13 cellular contexts compared by ENCODE assay signal in the genomic region with DNA sequence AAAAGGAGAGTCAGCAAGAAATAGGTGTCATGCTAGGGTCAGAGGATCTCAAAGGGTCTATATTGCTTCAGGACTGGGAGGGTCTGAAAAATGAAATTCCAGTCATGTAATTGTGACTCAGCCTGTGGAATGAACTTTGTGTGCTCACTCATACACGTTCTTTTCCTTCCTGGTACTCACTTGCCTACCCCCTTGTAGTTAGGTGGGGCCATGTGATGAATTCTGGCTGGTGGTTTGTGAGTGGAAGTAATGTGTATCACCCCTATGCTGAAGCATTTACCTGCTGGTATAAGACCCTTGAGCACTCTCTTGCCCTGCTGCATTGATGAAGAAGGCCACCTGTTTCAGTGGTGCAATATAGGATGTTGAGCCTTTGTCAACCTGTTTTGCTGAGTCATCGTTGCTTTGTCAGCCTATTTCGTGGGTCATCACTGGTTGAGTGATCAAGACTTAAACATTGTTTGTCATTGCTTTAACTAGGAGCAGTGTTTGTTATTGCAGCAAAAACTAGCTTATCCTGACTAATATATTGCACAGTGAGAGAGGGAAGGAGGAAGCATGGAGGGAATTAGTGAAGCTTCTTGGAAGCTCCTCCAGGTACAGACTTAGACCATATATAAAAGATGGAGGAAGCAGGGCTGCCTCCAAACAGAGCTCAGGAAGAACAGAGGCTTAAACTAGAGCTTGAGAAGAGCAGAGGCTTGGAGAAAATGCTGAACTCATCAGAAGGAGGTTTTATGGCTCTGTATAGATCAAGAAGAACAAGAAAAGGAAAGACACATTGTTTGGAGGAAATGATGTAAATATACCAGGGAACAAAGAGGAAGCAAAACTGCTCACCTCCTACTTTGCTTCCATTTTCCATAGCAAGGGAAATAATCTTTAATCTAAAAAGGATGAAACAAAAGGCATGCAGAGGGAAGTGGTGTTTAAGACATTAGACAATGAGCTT. TPM values are rescaled to one million over a fixed set of nuclear protein-coding genes. Genes with fewer than 3 reads are reported as not detected.
DNase-seq lines count a peak whose midpoint lies in the region; FAIRE-seq and TF ChIP-seq lines count a peak whose summit lies in the region.
"Had no signal": no experiment of that assay in that cellular context is flagged by ENCODE, and none has a peak within 500 bp of the region (broad histone marks: within the 10 kb centered on the region; RNA-seq: fewer than 3 reads in every experiment).

No MANE protein-coding gene starts in this region.

- no peak overlapping the region for H3K9ac ChIP-seq in endothelial cell of umbilical vein (replicated peaks; ENCODE audit: extremely low read depth, insufficient read depth, low read length)

- H3K9me3 ChIP-seq in OCI-LY7 (ENCODE audit: low read length) (no peaks in the 10 kb centered on the region), endothelial cell of umbilical vein (replicated peaks; ENCODE audit: control insufficient read depth, insufficient read depth, low read length) (no peaks in the 10 kb centered on the region), neutrophil (no peaks in the 10 kb centered on the region)
- H3K9me3 ChIP-seq: psoas muscle had no signal

- no peaks in the 10 kb centered on the region for H3K9me2 ChIP-seq in OCI-LY7 (ENCODE audit: insufficient read depth, low read length)

- H3K4me3 ChIP-seq in OCI-LY7 (ENCODE audit: low read depth, low read length, poor library complexity, severe bottlenecking) (no peak overlapping the region), endothelial cell of umbilical vein (replicated peaks in 1 of 3; ENCODE audit: insufficient read depth in 1 of 3, low read depth in 1 of 3, low read length in 3 of 3) (no peak overlapping the region), neutrophil (ENCODE audit: low read depth in 1 of 2, low read length in 1 of 2) (no peak overlapping the region)
- H3K4me3 ChIP-seq: psoas muscle had no signal

- CTCF ChIA-PET in OCI-LY7 (lab: Charles Lee; ENCODE audit: unreplicated experiment) (no interaction called here), endothelial cell of umbilical vein (lab: Charles Lee) (interaction anchor here (0.9 to 1.1 kb wide), 4 partner anchors 9 to 77 kb away, joined by 3 to 6 read pairs (median 3); no protein-coding TSS in a partner anchor)

- TF ChIP-seq POLR2A in endothelial cell of umbilical vein (IDR thresholded peaks at IDR 0.05; ENCODE audit: low read depth, low read length): no peak

- intact Hi-C loops in OCI-LY7 (cut with micrococcal nuclease; ENCODE audit: unreplicated experiment): no loop called here
- intact Hi-C loops in endothelial cell of umbilical vein (cut with micrococcal nuclease): loop anchor here (1.0 kb wide), 2 partner anchors 10 to 27 kb away; no protein-coding TSS in a partner anchor

- H3K9me1 ChIP-seq in endothelial cell of umbilical vein (replicated peaks; ENCODE audit: control insufficient read depth, extremely low read depth, insufficient read depth, low read length): no peaks in the 10 kb centered on the region

- H2AFZ ChIP-seq in OCI-LY7 (ENCODE audit: low read length) (no peak overlapping the region), endothelial cell of umbilical vein (ENCODE audit: low read depth, low read length) (no peak overlapping the region)

- peak; percentile 66 for FAIRE-seq in endothelial cell of umbilical vein (lab: Jason Lieb, UNC)
- FAIRE-seq: D721Med, H54 had no signal

- BruUV-seq in OCI-LY7 (replicated peaks; lab: Mats Ljungman, UMichigan): no TSS peak
- TSS peak; percentile 71 for BruUV-seq in endothelial cell of umbilical vein (replicated peaks; lab: Mats Ljungman, UMichigan)

- dilution Hi-C loops in endothelial cell of umbilical vein (cut with MboI; ENCODE audit: extremely low pct_ligation_motif_present, low sequenced_read_pairs): no loop called here

- no peak overlapping the region for H3K4me2 ChIP-seq in OCI-LY7 (ENCODE audit: low read length)
- H3K4me2 ChIP-seq in endothelial cell of umbilical vein (ENCODE audit: insufficient read depth, low read length): peak overlapping the region; percentile 36

- H3K79me2 ChIP-seq in OCI-LY7 (ENCODE audit: insufficient read depth, low read depth, low read length) (no peaks in the 10 kb centered on the region), endothelial cell of umbilical vein (ENCODE audit: control insufficient read depth, insufficient read depth, low read length) (no peaks in the 10 kb centered on the region)

- H3K36me3 ChIP-seq in OCI-LY7 (ENCODE audit: insufficient read depth, low read length) (no peaks in the 10 kb centered on the region), endothelial cell of umbilical vein (ENCODE audit: control insufficient read depth in 2 of 2, extremely low read depth in 1 of 2, insufficient read depth in 2 of 2, low read length in 2 of 2) (no peaks in the 10 kb centered on the region), neutrophil (no peaks in the 10 kb centered on the region)

- DNase-seq in GM03348 (ENCODE audit: low spot score) (peak; percentile 31), OCI-LY7 (ENCODE audit: low spot score) (peak; percentile 4), endothelial cell of umbilical vein (ENCODE audit: low read depth, low spot score) (peak; percentile 65), GDM1 (lab: John Stamatoyannopoulos, UW) (no peak), NCI-H1417 treated with DMSO at 0.1 percent for 48 hours (lab: John Stamatoyannopoulos, UW) (no peak), NCI-H82 treated with DMSO at 0.1 percent for 48 hours (lab: John Stamatoyannopoulos, UW; ENCODE audit: unreplicated experiment) (no peak)
- DNase-seq: activated CD8-positive, alpha-beta memory T cell treated with anti-CD3 and anti-CD28 coated beads, Interleukin-2, amount 50 U/mL, for 4 hours; midbrain; NCI-H187 treated with DMSO at 0.1 percent for 48 hours; psoas muscle had no signal

- POLR2A ChIA-PET in OCI-LY7 (lab: Charles Lee) (interaction anchor here (0.6 to 0.9 kb wide), 2 partner anchors 16 to 1116 kb away, joined by 3 to 6 read pairs; no protein-coding TSS in a partner anchor), endothelial cell of umbilical vein (lab: Charles Lee) (no interaction called here)

- no peaks in the 10 kb centered on the region for H4K20me1 ChIP-seq in OCI-LY7 (ENCODE audit: insufficient read depth, low read length)
- no peaks in the 10 kb centered on the region for H4K20me1 ChIP-seq in endothelial cell of umbilical vein (replicated peaks; ENCODE audit: control insufficient read depth, extremely low read depth, insufficient read depth, low read length)

- no peak overlapping the region for H3K27ac ChIP-seq in OCI-LY7 (ENCODE audit: low read depth, low read length, poor library complexity, severe bottlenecking)
- H3K27ac ChIP-seq in endothelial cell of umbilical vein (ENCODE audit: insufficient read depth, low read depth, low read length): peak overlapping the region; percentile 9
- H3K27ac ChIP-seq in neutrophil: peak overlapping the region; percentile 22
- H3K27ac ChIP-seq: psoas muscle had no signal

- no peaks in the 10 kb centered on the region for H3K27me3 ChIP-seq in endothelial cell of umbilical vein (ENCODE audit: control insufficient read depth in 2 of 2, insufficient read depth in 2 of 2, low read length in 2 of 2)
- peaks cover 4% of the 10 kb centered on the region for H3K27me3 ChIP-seq in neutrophil

- H3K4me1 ChIP-seq in OCI-LY7 (ENCODE audit: insufficient read depth, low read length, poor library complexity, severe bottlenecking) (peaks cover 6% of the 10 kb centered on the region), endothelial cell of umbilical vein (ENCODE audit: control insufficient read depth, extremely low read depth, insufficient read depth, low read length) (peaks cover 31% of the 10 kb centered on the region), neutrophil (ENCODE audit: control insufficient read depth in 1 of 2, insufficient read depth in 1 of 2, low read depth in 1 of 2, low read length in 1 of 2) (peaks cover 22 to 24% of the 10 kb centered on the region in 2 experiments)

- no peak for TF ChIP-seq CTCF in OCI-LY7 (conservative IDR thresholded peaks at IDR 0.05; ENCODE audit: low read length)
- TF ChIP-seq CTCF in endothelial cell of umbilical vein (IDR thresholded peaks at IDR 0.05; ENCODE audit: extremely low read depth in 1 of 2, insufficient read depth in 1 of 2, low read depth in 1 of 2, low read length in 2 of 2): no peak
- TF ChIP-seq CTCF in neutrophil (IDR thresholded peaks at IDR 0.05): no peak

TF ChIP-seq in endothelial cell of umbilical vein, 7 proteins besides CTCF, POLR2A, EP300 and RAD21 (continues in another document):
- TF ChIP-seq MYC (IDR thresholded peaks at IDR 0.05; ENCODE audit: low read depth, low read length): no peak
- TF ChIP-seq FOS (IDR thresholded peaks at IDR 0.05; ENCODE audit: borderline replicate concordance, insufficient read depth, low read length): peak; percentile 90
- TF ChIP-seq POLR2AphosphoS5 (IDR thresholded peaks at IDR 0.05; ENCODE audit: insufficient read depth, low read depth, low read length): peak; percentile 43
- no peak for TF ChIP-seq GATA2 (IDR thresholded peaks at IDR 0.05; ENCODE audit: insufficient read depth, insufficient read length, low read depth, low read length)
- TF ChIP-seq EZH2 (IDR thresholded peaks at IDR 0.05; ENCODE audit: borderline replicate concordance, low read depth, low read length, severe bottlenecking): no peak

RNA-seq across cellular contexts. Expression of a gene that starts 29.0 kb away (rescaled TPM):
- total RNA-seq in OCI-LY7 (2014; rRNA removed; shearing (Covaris generic)): 17.0 and 19.9 TPM in 2 replicates
- total RNA-seq in OCI-LY7 (2022): 17.4 and 17.5 TPM in 2 replicates
- total RNA-seq in endothelial cell of umbilical vein: 33.0 and 33.2 TPM in 2 replicates
- 17.8 and 21.7 TPM in 2 replicates for polyA plus RNA-seq in endothelial cell of umbilical vein
- 10.2 and 14.1 TPM in 2 replicates for polyA plus RNA-seq in endothelial cell of umbilical vein (2011; cell fraction: cytosol; rRNA removed)
- polyA plus RNA-seq in endothelial cell of umbilical vein (2011; cell fraction: nucleus; rRNA removed): 6.6 and 7.0 TPM in 2 replicates
- polyA plus RNA-seq in endothelial cell of umbilical vein (2012): 11.4 and 12.9 TPM in 2 replicates
- polyA minus RNA-seq in endothelial cell of umbilical vein: 8.3 and 11.1 TPM in 2 replicates
- 14.3 TPM for polyA minus RNA-seq in endothelial cell of umbilical vein (2011; cell fraction: cytosol; rRNA and poly(A)+ RNA removed)
- polyA minus RNA-seq in endothelial cell of umbilical vein (2011; cell fraction: nucleus; rRNA and poly(A)+ RNA removed): 10.1 and 13.9 TPM in 2 replicates

RNA-seq across cellular contexts. Expression of a gene that starts 40.1 kb away (rescaled TPM):
- total RNA-seq in OCI-LY7 (2014; rRNA removed; shearing (Covaris generic)): 14.9 and 17.3 TPM in 2 replicates
- total RNA-seq in OCI-LY7 (2022): 27.7 and 27.9 TPM in 2 replicates
- 30.5 and 32.9 TPM in 2 replicates for total RNA-seq in endothelial cell of umbilical vein
- polyA plus RNA-seq in endothelial cell of umbilical vein: 10.2 and 12.8 TPM in 2 replicates
- 17.2 and 18.8 TPM in 2 replicates for polyA plus RNA-seq in endothelial cell of umbilical vein (2011; cell fraction: cytosol; rRNA removed)
- polyA plus RNA-seq in endothelial cell of umbilical vein (2011; cell fraction: nucleus; rRNA removed): 17.6 and 19.6 TPM in 2 replicates
- polyA plus RNA-seq in endothelial cell of umbilical vein (2012): 25.5 and 33.0 TPM in 2 replicates
- polyA minus RNA-seq in endothelial cell of umbilical vein: 12.9 and 13.1 TPM in 2 replicates
- 12.8 TPM for polyA minus RNA-seq in endothelial cell of umbilical vein (2011; cell fraction: cytosol; rRNA and poly(A)+ RNA removed)
- 13.8 and 15.9 TPM in 2 replicates for polyA minus RNA-seq in endothelial cell of umbilical vein (2011; cell fraction: nucleus; rRNA and poly(A)+ RNA removed)

Comparison
In these comparisons a context has a peak if more than half of its experiments do, and no peak if none do; other contexts are left out.
1. DNase-seq: peak in GM03348 (single experiment), OCI-LY7 (single experiment) and endothelial cell of umbilical vein (single experiment); none in GDM1 (single experiment), NCI-H1417 treated with DMSO at 0.1 percent for 48 hours (single experiment) and NCI-H82 treated with DMSO at 0.1 percent for 48 hours (single experiment).